31 cellular contexts compared by ENCODE assay signal in the genomic region with DNA sequence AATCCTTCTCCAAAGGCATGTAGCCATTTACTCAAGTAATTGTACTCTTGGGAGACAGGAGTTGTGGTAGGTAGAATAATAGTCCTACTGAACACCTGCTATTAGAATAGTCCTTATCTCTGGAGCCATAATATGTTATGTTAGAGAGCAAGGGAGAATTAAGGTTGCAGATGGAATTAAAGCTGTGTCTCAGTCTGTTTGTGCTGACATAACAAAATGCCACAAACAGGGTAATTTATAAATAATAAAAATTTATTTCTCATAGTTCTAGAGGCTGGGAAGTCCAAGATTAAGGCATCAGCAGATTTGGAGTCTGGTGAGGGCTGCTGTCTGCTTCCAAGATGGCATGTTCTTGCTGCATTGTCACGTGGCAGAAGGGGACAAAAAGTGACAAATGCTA. TPM values are rescaled to one million over a fixed set of nuclear protein-coding genes. Genes with fewer than 3 reads are reported as not detected.
"Had no signal": no experiment of that assay in that cellular context is flagged by ENCODE, and none has a peak within 500 bp of the region (broad histone marks: within the 10 kb centered on the region; RNA-seq: fewer than 3 reads in every experiment).

No MANE protein-coding gene starts in this region.

- H3K4me3 ChIP-seq: adrenal gland, body of pancreas, esophagus muscularis mucosa, gastrocnemius medialis, heart left ventricle had no signal

- DNase-seq: activated B cell treated with CpG ODN at 0.5 μM for 24 hours; activated CD4-positive, alpha-beta T cell treated with anti-CD3 and anti-CD28 coated beads for 48 hours; activated CD4-positive, alpha-beta T cell treated with anti-CD3 and anti-CD28 coated beads, Interleukin-2, amount 50 U/mL, for 1 hour; activated CD4-positive, alpha-beta T cell treated with anti-CD3 and anti-CD28 coated beads, Interleukin-2, amount 50 U/mL, for 48 hours; activated CD8-positive, alpha-beta memory T cell treated with anti-CD3 and anti-CD28 coated beads for 24 hours; activated CD8-positive, alpha-beta T cell treated with anti-CD3 and anti-CD28 coated beads for 36 hours; activated effector memory CD4-positive, alpha-beta T cell treated with Interleukin-2 at 50 U/mL for 16 hours; activated naive CD4-positive, alpha-beta T cell treated with anti-CD3 and anti-CD28 coated beads for 36 hours; activated naive CD8-positive, alpha-beta T cell treated with anti-CD3 and anti-CD28 coated beads for 36 hours; activated naive CD8-positive, alpha-beta T cell treated with anti-CD3 and anti-CD28 coated beads, Interleukin-2, amount 50 U/mL, for 24 hours; activated T-cell treated with anti-CD3 and anti-CD28 coated beads, Interleukin-2, amount 50 U/mL, for 4 hours; adrenal gland; amygdala; aorta; body of pancreas; caudate nucleus; cortex of kidney; dermis blood vessel endothelial cell; effector CD4-positive, alpha-beta T cell; effector memory CD8-positive, alpha-beta T cell; erythroblast; gastrocnemius medialis; glutamatergic neuron; heart left ventricle; T1000 had no signal

- H3K27ac ChIP-seq: adrenal gland, body of pancreas, esophagus muscularis mucosa, foreskin keratinocyte, gastrocnemius medialis, heart left ventricle, WERI-Rb-1 had no signal

- FAIRE-seq: colon had no signal

- H3K9me3 ChIP-seq: adrenal gland, body of pancreas, esophagus muscularis mucosa, gastrocnemius medialis, heart left ventricle had no signal

- H3K4me1 ChIP-seq: adrenal gland, body of pancreas, esophagus muscularis mucosa, foreskin keratinocyte, gastrocnemius medialis, heart left ventricle had no signal

- ATAC-seq: activated CD4-positive, CD25-positive, alpha-beta regulatory T cell treated with anti-CD3 and anti-CD28 coated beads, Interleukin-2, amount 50 U/mL, for 24 hours; activated CD8-positive, alpha-beta T cell treated with anti-CD3 and anti-CD28 coated beads for 36 hours; activated naive CD8-positive, alpha-beta T cell treated with anti-CD3 and anti-CD28 coated beads, Interleukin-2, amount 50 U/mL, for 24 hours; activated T-cell treated with anti-CD3 and anti-CD28 coated beads, Interleukin-2, amount 50 U/mL, for 4 hours; activated T-helper 17 cell treated with anti-CD3 and anti-CD28 coated beads, Interleukin-2, amount 50 U/mL, for 72 hours; body of pancreas; effector memory CD8-positive, alpha-beta T cell; gastrocnemius medialis; heart left ventricle had no signal

- H3K36me3 ChIP-seq: adrenal gland, esophagus muscularis mucosa, gastrocnemius medialis, heart left ventricle, WERI-Rb-1 had no signal

- H3K27me3 ChIP-seq: adrenal gland, body of pancreas, esophagus muscularis mucosa, foreskin keratinocyte, gastrocnemius medialis, heart left ventricle had no signal

RNA-seq across cellular contexts. Expression of a gene that starts 24.2 kb away (rescaled TPM):
- total RNA-seq: activated B cell treated with CpG ODN at 0.5 μM for 24 hours; activated naive CD4-positive, alpha-beta T cell treated with anti-CD3 and anti-CD28 coated beads for 36 hours; activated T-helper 17 cell treated with anti-CD3 and anti-CD28 coated beads, Interleukin-2, amount 50 U/mL, for 72 hours had no signal
